Comparison of ENCODE assay signal across 1 cellular context in the genomic region with DNA sequence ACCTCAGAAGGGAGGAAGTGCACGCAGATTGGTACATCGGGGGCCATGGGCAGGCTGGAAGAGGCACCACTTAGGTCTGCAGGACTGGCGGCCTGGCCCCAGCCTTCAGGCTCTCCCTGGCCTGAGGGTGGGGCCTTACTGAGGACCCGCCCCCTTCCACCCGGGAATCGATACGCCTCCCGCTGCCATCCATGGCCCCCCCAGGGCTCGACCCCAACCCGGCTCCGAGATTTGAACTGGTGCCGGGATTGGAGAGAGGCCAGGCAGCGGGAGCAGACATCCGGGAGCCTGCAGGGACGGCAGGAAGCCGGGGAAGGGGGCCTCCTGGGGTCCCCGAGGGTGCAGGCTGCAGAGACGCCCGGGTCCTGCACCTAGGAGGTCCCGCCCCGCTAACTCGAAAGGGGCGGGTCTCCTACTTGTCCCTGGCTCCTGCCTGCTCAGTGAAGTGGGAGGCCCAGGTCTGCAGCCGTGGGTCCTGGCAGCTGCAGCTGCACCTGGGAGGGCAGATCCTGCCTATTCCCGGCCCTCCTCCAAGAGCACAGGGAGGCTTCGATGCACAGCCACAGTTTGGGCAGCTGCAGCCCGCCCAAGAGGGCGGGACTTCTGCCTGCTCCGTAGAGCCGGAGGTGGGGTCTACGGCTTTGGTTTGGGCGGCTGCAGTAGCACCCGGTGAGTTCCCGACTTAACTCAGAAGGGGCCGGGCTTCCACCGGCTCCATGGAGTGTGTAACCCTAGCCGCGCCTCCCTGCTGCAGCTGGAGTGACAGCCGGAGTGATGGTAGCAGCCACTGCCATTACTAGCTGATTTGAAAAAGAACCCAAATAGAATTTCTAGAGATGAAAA.
A peak's percentile ranks its signal among the peaks of the same experiment; 100 is the strongest.
TF ChIP-seq lines count a peak whose summit lies in the region.

No MANE protein-coding gene starts in this region.

TF ChIP-seq in HEK293, 187 proteins besides CTCF, POLR2A, EP300 and RAD21 (continued from another document and continues in another):
- TF ChIP-seq, protein P1, sequence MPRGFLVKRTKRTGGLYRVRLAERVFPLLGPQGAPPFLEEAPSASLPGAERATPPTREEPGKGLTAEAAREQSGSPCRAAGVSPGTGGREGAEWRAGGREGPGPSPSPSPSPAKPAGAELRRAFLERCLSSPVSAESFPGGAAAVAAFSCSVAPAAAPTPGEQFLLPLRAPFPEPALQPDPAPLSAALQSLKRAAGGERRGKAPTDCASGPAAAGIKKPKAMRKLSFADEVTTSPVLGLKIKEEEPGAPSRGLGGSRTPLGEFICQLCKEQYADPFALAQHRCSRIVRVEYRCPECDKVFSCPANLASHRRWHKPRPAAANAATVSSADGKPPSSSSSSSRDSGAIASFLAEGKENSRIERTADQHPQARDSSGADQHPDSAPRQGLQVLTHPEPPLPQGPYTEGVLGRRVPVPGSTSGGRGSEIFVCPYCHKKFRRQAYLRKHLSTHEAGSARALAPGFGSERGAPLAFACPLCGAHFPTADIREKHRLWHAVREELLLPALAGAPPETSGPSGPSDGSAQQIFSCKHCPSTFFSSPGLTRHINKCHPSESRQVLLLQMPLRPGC (tag by site-specific recombination; IDR thresholded peaks at IDR 0.05): no peak
- TF ChIP-seq, protein P2, sequence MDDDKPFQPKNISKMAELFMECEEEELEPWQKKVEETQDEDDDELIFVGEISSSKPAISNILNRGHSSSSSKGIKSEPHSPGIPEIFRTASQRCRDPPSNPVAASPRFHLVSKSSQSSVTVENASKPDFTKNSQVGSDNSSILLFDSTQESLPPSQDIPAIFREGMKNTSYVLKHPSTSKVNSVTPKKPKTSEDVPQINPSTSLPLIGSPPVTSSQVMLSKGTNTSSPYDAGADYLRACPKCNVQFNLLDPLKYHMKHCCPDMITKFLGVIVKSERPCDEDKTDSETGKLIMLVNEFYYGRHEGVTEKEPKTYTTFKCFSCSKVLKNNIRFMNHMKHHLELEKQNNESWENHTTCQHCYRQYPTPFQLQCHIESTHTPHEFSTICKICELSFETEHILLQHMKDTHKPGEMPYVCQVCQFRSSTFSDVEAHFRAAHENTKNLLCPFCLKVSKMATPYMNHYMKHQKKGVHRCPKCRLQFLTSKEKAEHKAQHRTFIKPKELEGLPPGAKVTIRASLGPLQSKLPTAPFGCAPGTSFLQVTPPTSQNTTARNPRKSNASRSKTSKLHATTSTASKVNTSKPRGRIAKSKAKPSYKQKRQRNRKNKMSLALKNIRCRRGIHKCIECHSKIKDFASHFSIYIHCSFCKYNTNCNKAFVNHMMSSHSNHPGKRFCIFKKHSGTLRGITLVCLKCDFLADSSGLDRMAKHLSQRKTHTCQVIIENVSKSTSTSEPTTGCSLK (tag by site-specific recombination; IDR thresholded peaks at IDR 0.05): no peak
- no peak for TF ChIP-seq YY1 (tag by site-specific recombination; IDR thresholded peaks at IDR 0.05)
- TF ChIP-seq ZNF341 (tag by site-specific recombination; IDR thresholded peaks at IDR 0.05; ENCODE audit: low read depth): peak; percentile 76
- TF ChIP-seq ZNF175 (tag by site-specific recombination; IDR thresholded peaks at IDR 0.05): no peak
- no peak for TF ChIP-seq ZNF544 (tag by site-specific recombination; IDR thresholded peaks at IDR 0.05)
- TF ChIP-seq, protein P3, sequence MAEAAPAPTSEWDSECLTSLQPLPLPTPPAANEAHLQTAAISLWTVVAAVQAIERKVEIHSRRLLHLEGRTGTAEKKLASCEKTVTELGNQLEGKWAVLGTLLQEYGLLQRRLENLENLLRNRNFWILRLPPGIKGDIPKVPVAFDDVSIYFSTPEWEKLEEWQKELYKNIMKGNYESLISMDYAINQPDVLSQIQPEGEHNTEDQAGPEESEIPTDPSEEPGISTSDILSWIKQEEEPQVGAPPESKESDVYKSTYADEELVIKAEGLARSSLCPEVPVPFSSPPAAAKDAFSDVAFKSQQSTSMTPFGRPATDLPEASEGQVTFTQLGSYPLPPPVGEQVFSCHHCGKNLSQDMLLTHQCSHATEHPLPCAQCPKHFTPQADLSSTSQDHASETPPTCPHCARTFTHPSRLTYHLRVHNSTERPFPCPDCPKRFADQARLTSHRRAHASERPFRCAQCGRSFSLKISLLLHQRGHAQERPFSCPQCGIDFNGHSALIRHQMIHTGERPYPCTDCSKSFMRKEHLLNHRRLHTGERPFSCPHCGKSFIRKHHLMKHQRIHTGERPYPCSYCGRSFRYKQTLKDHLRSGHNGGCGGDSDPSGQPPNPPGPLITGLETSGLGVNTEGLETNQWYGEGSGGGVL (tag by site-specific recombination; IDR thresholded peaks at IDR 0.05): peak; percentile 25; the same call in 1 of the 2 replicates
- no peak for TF ChIP-seq ZNF624 (tag by site-specific recombination; IDR thresholded peaks at IDR 0.05)
- no peak for TF ChIP-seq GFI1B (tag by site-specific recombination; IDR thresholded peaks at IDR 0.05)
- no peak for TF ChIP-seq ZSCAN23 (tag by site-specific recombination; IDR thresholded peaks at IDR 0.05)
- TF ChIP-seq ZNF560 (tag by site-specific recombination; IDR thresholded peaks at IDR 0.05; ENCODE audit: borderline replicate concordance): no peak
- TF ChIP-seq ZNF48 (tag by site-specific recombination; IDR thresholded peaks at IDR 0.05): no peak
- TF ChIP-seq ZNF37A (tag by site-specific recombination; IDR thresholded peaks at IDR 0.05): no peak
- TF ChIP-seq ZNF785 (tag by site-specific recombination; IDR thresholded peaks at IDR 0.05): no peak
- no peak for TF ChIP-seq ZNF501 (tag by site-specific recombination; IDR thresholded peaks at IDR 0.05)
- TF ChIP-seq OVOL3 (tag by site-specific recombination; IDR thresholded peaks at IDR 0.05): no peak
- TF ChIP-seq ZNF335 (tag by site-specific recombination; conservative IDR thresholded peaks at IDR 0.05): peak; percentile 97
- TF ChIP-seq FEZF1 (tag by site-specific recombination; IDR thresholded peaks at IDR 0.05): no peak
- TF ChIP-seq ZNF133 (tag by site-specific recombination; IDR thresholded peaks at IDR 0.05): no peak
- TF ChIP-seq, protein P4, sequence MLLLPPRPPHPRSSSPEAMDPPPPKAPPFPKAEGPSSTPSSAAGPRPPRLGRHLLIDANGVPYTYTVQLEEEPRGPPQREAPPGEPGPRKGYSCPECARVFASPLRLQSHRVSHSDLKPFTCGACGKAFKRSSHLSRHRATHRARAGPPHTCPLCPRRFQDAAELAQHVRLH (tag by site-specific recombination; IDR thresholded peaks at IDR 0.05): no peak
- TF ChIP-seq SP2 (tag by site-specific recombination; IDR thresholded peaks at IDR 0.05): peak; percentile 96
- TF ChIP-seq MZF1 (tag by site-specific recombination; IDR thresholded peaks at IDR 0.05; ENCODE audit: borderline replicate concordance): no peak
- TF ChIP-seq ZNF404 (tag by site-specific recombination; IDR thresholded peaks at IDR 0.05): no peak
- TF ChIP-seq, protein P5, sequence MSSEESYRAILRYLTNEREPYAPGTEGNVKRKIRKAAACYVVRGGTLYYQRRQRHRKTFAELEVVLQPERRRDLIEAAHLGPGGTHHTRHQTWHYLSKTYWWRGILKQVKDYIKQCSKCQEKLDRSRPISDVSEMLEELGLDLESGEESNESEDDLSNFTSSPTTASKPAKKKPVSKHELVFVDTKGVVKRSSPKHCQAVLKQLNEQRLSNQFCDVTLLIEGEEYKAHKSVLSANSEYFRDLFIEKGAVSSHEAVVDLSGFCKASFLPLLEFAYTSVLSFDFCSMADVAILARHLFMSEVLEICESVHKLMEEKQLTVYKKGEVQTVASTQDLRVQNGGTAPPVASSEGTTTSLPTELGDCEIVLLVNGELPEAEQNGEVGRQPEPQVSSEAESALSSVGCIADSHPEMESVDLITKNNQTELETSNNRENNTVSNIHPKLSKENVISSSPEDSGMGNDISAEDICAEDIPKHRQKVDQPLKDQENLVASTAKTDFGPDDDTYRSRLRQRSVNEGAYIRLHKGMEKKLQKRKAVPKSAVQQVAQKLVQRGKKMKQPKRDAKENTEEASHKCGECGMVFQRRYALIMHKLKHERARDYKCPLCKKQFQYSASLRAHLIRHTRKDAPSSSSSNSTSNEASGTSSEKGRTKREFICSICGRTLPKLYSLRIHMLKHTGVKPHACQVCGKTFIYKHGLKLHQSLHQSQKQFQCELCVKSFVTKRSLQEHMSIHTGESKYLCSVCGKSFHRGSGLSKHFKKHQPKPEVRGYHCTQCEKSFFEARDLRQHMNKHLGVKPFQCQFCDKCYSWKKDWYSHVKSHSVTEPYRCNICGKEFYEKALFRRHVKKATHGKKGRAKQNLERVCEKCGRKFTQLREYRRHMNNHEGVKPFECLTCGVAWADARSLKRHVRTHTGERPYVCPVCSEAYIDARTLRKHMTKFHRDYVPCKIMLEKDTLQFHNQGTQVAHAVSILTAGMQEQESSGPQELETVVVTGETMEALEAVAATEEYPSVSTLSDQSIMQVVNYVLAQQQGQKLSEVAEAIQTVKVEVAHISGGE (tag by site-specific recombination; conservative IDR thresholded peaks at IDR 0.05; ENCODE audit: low read depth): peak; percentile 70
- no peak for TF ChIP-seq ZNF621 (tag by site-specific recombination; IDR thresholded peaks at IDR 0.05)
- no peak for TF ChIP-seq ZNF626 (tag by site-specific recombination; IDR thresholded peaks at IDR 0.05)
- no peak for TF ChIP-seq ZNF292 (tag by site-specific recombination; IDR thresholded peaks at IDR 0.05; ENCODE audit: borderline replicate concordance, low read depth)
- 0 out of 2 replicates have a peak, but pooled peaks have one; percentile 7 for TF ChIP-seq ZNF596 (tag by site-specific recombination; IDR thresholded peaks at IDR 0.05)
- no peak for TF ChIP-seq ZNF169 (tag by site-specific recombination; IDR thresholded peaks at IDR 0.05)
- no peak for TF ChIP-seq EGR2 (tag by site-specific recombination; IDR thresholded peaks at IDR 0.05; ENCODE audit: low read depth)
- no peak for TF ChIP-seq ZBTB1 (tag by site-specific recombination; IDR thresholded peaks at IDR 0.05)
- no peak for TF ChIP-seq ZNF184 (tag by site-specific recombination; IDR thresholded peaks at IDR 0.05)
- TF ChIP-seq ZNF623 (tag by site-specific recombination; IDR thresholded peaks at IDR 0.05): no peak
- TF ChIP-seq ZNF19 (tag by site-specific recombination; IDR thresholded peaks at IDR 0.05; ENCODE audit: low read depth): no peak
- TF ChIP-seq KLF7 (tag by site-specific recombination; IDR thresholded peaks at IDR 0.05; ENCODE audit: borderline replicate concordance): no peak
- TF ChIP-seq, protein P6, sequence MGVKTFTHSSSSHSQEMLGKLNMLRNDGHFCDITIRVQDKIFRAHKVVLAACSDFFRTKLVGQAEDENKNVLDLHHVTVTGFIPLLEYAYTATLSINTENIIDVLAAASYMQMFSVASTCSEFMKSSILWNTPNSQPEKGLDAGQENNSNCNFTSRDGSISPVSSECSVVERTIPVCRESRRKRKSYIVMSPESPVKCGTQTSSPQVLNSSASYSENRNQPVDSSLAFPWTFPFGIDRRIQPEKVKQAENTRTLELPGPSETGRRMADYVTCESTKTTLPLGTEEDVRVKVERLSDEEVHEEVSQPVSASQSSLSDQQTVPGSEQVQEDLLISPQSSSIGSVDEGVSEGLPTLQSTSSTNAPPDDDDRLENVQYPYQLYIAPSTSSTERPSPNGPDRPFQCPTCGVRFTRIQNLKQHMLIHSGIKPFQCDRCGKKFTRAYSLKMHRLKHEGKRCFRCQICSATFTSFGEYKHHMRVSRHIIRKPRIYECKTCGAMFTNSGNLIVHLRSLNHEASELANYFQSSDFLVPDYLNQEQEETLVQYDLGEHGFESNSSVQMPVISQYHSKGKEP (tag by site-specific recombination; IDR thresholded peaks at IDR 0.05): peak; percentile 99
- no peak for TF ChIP-seq SCRT1 (tag by site-specific recombination; IDR thresholded peaks at IDR 0.05; ENCODE audit: borderline replicate concordance)
- no peak for TF ChIP-seq SETDB1 (IDR thresholded peaks at IDR 0.05; ENCODE audit: insufficient read length, low read length)
- TF ChIP-seq ZNF610 (tag by site-specific recombination; IDR thresholded peaks at IDR 0.05; ENCODE audit: borderline replicate concordance): 0 out of 2 replicates have a peak, but pooled peaks have one; percentile 19
- peak; percentile 93 for TF ChIP-seq ZSCAN30 (tag by site-specific recombination; IDR thresholded peaks at IDR 0.05)
- no peak for TF ChIP-seq BCL11A (tag by site-specific recombination; IDR thresholded peaks at IDR 0.05; ENCODE audit: low read depth)
- TF ChIP-seq KLF8 (tag by site-specific recombination; IDR thresholded peaks at IDR 0.05): no peak; the same call in 1 of the 2 replicates
- TF ChIP-seq, protein P7, sequence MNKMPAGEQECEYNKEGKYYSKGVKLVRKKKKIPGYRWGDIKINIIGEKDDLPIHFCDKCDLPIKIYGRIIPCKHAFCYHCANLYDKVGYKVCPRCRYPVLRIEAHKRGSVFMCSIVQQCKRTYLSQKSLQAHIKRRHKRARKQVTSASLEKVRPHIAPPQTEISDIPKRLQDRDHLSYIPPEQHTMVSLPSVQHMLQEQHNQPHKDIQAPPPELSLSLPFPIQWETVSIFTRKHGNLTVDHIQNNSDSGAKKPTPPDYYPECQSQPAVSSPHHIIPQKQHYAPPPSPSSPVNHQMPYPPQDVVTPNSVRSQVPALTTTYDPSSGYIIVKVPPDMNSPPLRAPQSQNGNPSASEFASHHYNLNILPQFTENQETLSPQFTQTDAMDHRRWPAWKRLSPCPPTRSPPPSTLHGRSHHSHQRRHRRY (tag by site-specific recombination; IDR thresholded peaks at IDR 0.05): no peak
- no peak for TF ChIP-seq ZNF24 (tag by site-specific recombination; IDR thresholded peaks at IDR 0.05)
- no peak for TF ChIP-seq ZNF558 (tag by site-specific recombination; IDR thresholded peaks at IDR 0.05)
- TF ChIP-seq, protein P8, sequence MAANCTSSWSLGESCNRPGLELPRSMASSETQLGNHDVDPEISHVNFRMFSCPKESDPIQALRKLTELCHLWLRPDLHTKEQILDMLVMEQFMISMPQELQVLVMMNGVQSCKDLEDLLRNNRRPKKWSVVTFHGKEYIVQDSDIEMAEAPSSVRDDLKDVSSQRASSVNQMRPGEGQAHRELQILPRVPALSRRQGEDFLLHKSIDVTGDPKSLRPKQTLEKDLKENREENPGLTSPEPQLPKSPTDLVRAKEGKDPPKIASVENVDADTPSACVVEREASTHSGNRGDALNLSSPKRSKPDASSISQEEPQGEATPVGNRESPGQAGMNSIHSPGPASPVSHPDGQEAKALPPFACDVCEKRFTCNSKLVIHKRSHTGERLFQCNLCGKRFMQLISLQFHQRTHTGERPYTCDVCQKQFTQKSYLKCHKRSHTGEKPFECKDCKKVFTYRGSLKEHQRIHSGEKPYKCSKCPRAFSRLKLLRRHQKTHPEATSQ (tag by site-specific recombination; IDR thresholded peaks at IDR 0.05): no peak
- peak; percentile 85; the same call in 1 of the 2 replicates for TF ChIP-seq TRIM28 (IDR thresholded peaks at IDR 0.05; ENCODE audit: borderline replicate concordance, low read length)
- peak; percentile 27 for TF ChIP-seq WT1 (tag by site-specific recombination; IDR thresholded peaks at IDR 0.05)
- no peak for TF ChIP-seq ZNF350 (tag by site-specific recombination; IDR thresholded peaks at IDR 0.05)
- 0 out of 2 replicates have a peak, but pooled peaks have one; percentile 31 for TF ChIP-seq ZNF76 (tag by site-specific recombination; IDR thresholded peaks at IDR 0.05; ENCODE audit: borderline replicate concordance, low read depth)
- no peak for TF ChIP-seq ZNF776 (tag by site-specific recombination; IDR thresholded peaks at IDR 0.05; ENCODE audit: borderline replicate concordance)
- no peak for TF ChIP-seq ZNF843 (tag by site-specific recombination; IDR thresholded peaks at IDR 0.05)
